ENCODE assay signal across 8 cellular contexts in the genomic region with DNA sequence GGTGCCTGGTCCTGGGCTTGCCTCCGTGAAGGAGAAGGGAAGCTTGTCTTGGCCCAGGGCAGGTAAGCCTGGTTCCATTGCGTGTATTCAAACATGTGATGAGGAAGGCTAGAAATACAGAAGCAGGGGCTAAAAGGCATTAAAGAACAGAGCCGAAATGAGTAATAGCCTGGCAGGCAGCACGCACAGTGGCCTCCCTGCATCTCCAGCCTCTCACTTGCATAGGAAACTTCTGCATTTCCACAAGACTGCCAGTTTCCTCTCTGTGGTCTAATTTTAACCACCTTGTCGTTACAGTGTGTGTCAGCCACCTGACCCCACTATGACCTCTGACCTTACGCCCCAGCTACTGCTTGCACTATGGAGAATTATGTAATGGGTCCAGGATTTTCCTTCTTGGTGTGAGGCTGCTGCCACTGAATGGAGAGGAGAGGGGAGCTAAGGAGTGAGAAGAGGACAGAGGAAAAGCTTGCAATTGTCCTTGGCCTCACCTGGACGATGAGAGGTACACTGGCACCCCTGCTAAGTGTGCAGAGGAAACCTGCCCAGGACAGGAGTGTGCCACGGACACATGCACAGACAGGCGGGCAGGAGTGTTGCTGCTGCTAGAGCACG. TPM values are rescaled to one million over a fixed set of nuclear protein-coding genes. Genes with fewer than 3 reads are reported as not detected.
A peak's percentile ranks its signal among the peaks of the same experiment; 100 is the strongest.
DNase-seq lines count a peak whose midpoint lies in the region; ATAC-seq and TF ChIP-seq lines count a peak whose summit lies in the region.

No MANE protein-coding gene starts in this region.

- H3K4me1 ChIP-seq in sigmoid colon: peaks cover 0 to 86% (median 70%) of the 10 kb centered on the region in 4 donors

- intact Hi-C loops in CD4-positive, alpha-beta T cell (cut with DNase I, micrococcal nuclease): no loop called here
- intact Hi-C loops in sigmoid colon (cut with DNase I): no loop called here

- CTCF ChIA-PET in CD4-positive, alpha-beta T cell (lab: Charles Lee): interaction anchor here (1.0 to 3.8 kb wide), 3 partner anchors 29 to 157 kb away, joined by 4 to 15 read pairs (median 5); a partner anchor contains a TSS

- no peaks in the 10 kb centered on the region for H3K27me3 Mint-ChIP-seq in CD4-positive, alpha-beta T cell

- TF ChIP-seq POLR2A in sigmoid colon (IDR thresholded peaks at IDR 0.05): no peak

- H3K4me3 Mint-ChIP-seq in CD4-positive, alpha-beta T cell: peak overlapping the region; percentile 76

- peaks cover 54% of the 10 kb centered on the region for H3K36me3 Mint-ChIP-seq in CD4-positive, alpha-beta T cell (ENCODE audit: low read depth)

- no peaks in the 10 kb centered on the region for H3K36me3 ChIP-seq in sigmoid colon

- no peak for TF ChIP-seq EP300 in sigmoid colon (IDR thresholded peaks at IDR 0.05)

- peaks cover 50% of the 10 kb centered on the region for H3K4me1 Mint-ChIP-seq in CD4-positive, alpha-beta T cell (ENCODE audit: low read depth)

- peak in 3 of 10 experiments; percentile 11 to 25 (median 15) for DNase-seq in CD4-positive, alpha-beta T cell
- DNase-seq in T-helper 2 cell: peak in 3 of 5 experiments; percentile 26 to 88 (median 27)
- DNase-seq in dermis blood vessel endothelial cell: peak; percentile 87
- peak; percentile 68 for DNase-seq in sigmoid colon
- no peak for DNase-seq in ACHN
- no peak for DNase-seq in amniotic stem cell (lab: John Stamatoyannopoulos, UW)
- DNase-seq in occipital lobe (lab: John Stamatoyannopoulos, UW): no peak

- WGBS in sigmoid colon, 2 donors: 52 to 77% methylated on average over 10 of the region's 10 CpGs

- no peaks in the 10 kb centered on the region for H3K9me3 Mint-ChIP-seq in CD4-positive, alpha-beta T cell

- H3K9me3 ChIP-seq in CD4-positive, alpha-beta T cell (ENCODE audit: control insufficient read depth, low read length): no peaks in the 10 kb centered on the region
- H3K9me3 ChIP-seq in sigmoid colon: no peaks in the 10 kb centered on the region

- no peak overlapping the region for H3K27ac ChIP-seq in CD4-positive, alpha-beta T cell (ENCODE audit: low read depth, low read length)
- peak overlapping the region; percentile 66 to 86 (median 82) for H3K27ac ChIP-seq in sigmoid colon

- H3K27ac Mint-ChIP-seq in CD4-positive, alpha-beta T cell: peak overlapping the region; percentile 72

- no peak overlapping the region for H3K4me3 ChIP-seq in sigmoid colon

- ATAC-seq in CD4-positive, alpha-beta T cell (ENCODE audit: poor library complexity): peak; percentile 21
- peak; percentile 41 for ATAC-seq in HG02798 (IDR thresholded peaks at IDR 0.05; ENCODE audit: poor library complexity, unreplicated experiment)

- no peak for TF ChIP-seq CTCF in CD4-positive, alpha-beta T cell (IDR thresholded peaks at IDR 0.05)
- no peak for TF ChIP-seq CTCF in sigmoid colon (IDR thresholded peaks at IDR 0.05)

- H3K27me3 ChIP-seq in CD4-positive, alpha-beta T cell (ENCODE audit: control insufficient read depth, insufficient read depth, low read length): no peaks in the 10 kb centered on the region
- H3K27me3 ChIP-seq in sigmoid colon: no peaks in the 10 kb centered on the region

- POLR2A ChIA-PET in CD4-positive, alpha-beta T cell (lab: Charles Lee): no interaction called here

- in situ Hi-C loops in ACHN (cut with HindIII; ENCODE audit: low pct_ligation_motif_present, low pct_unique_long_range_greater_than_20kb, low sequenced_read_pairs): no loop called here

RNA-seq across cellular contexts. Expression of a gene that starts 32.8 kb away (rescaled TPM):
- total RNA-seq in CD4-positive, alpha-beta T cell: 1 to 10 TPM; 2.4 to 3.0 TPM
- total RNA-seq in dermis blood vessel endothelial cell (117 and 120 TPM in 2 replicates), sigmoid colon (10 to 100 TPM; 10.4 to 44.9 (median 24.8) TPM), occipital lobe (3.1 TPM)
- 1 to 10 TPM; 1.6 to 5.4 (median 5.1) TPM for polyA plus RNA-seq in sigmoid colon

RNA-seq across cellular contexts. Expression of a gene that starts 45.9 kb away (rescaled TPM):
- 10 to 100 TPM; 34.4 to 35.1 TPM for total RNA-seq in CD4-positive, alpha-beta T cell
- total RNA-seq in dermis blood vessel endothelial cell: 43.5 and 77.1 TPM in 2 replicates
- 10 to 100 TPM; 26.3 to 43.0 (median 32.9) TPM for total RNA-seq in sigmoid colon
- 10 to 100 TPM; 61.3 to 66.8 (median 63.3) TPM for polyA plus RNA-seq in sigmoid colon
- 15.8 TPM for total RNA-seq in occipital lobe

RNA-seq across cellular contexts. Expression of a gene that starts 57.8 kb away (rescaled TPM):
- total RNA-seq in CD4-positive, alpha-beta T cell: 100 to 1,000 TPM in 1 of 2 experiments, 10 to 100 TPM in 1; 96.4 to 101 TPM
- total RNA-seq in dermis blood vessel endothelial cell: 18.4 and 25.7 TPM in 2 replicates
- 10 to 100 TPM; 27.6 to 60.1 (median 38.8) TPM for total RNA-seq in sigmoid colon
- 10 to 100 TPM in 2 of 3 donors, 1 to 10 TPM in 1; 7.2 to 26.6 (median 12.0) TPM for polyA plus RNA-seq in sigmoid colon
- 20.7 TPM for total RNA-seq in occipital lobe

Comparison
In these comparisons a context has a peak if more than half of its experiments do, and no peak if none do; other contexts are left out.
1. DNase-seq: peak in T-helper 2 cell (3 of 5), dermis blood vessel endothelial cell (single experiment) and sigmoid colon (single experiment); none in ACHN (single experiment), amniotic stem cell (single experiment) and occipital lobe (single experiment).